In the genomic region with DNA sequence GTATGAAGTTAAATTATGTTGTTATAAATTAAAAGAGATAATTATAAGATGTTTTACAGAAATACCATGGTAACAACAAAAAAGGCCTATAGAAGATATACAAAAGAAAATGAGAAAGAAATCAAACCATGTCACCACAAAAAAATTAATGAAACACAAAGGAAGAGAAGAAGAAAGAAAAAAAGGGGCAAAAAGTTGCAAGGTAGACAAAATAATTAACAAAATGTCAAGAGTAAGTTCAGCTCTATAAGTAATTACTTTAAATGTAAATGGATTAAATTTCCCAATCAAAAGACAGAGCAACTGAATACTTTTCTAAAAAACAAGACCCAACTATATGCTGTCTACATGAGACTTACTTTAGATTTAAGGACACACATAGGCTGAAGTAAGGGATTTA, we compare ENCODE assay signal across 4 cellular contexts.
TF ChIP-seq lines count a peak whose summit lies in the region.

No MANE protein-coding gene starts in this region.

TF ChIP-seq in HepG2, 621 proteins besides CTCF, POLR2A, EP300 and RAD21:
- TF ChIP-seq ZNF773 (CRISPR knock-in tag; IDR thresholded peaks at IDR 0.05; ENCODE audit: borderline replicate concordance): no peak
- peak in 1 of 2 experiments; percentile 67; a peak in 3 of 4 replicates for TF ChIP-seq MAFK (conservative IDR thresholded peaks at IDR 0.05 in 1 of 2, IDR thresholded peaks at IDR 0.05 in 1 of 2; ENCODE audit: low read length in 2 of 2)
- no peak for TF ChIP-seq ZBTB7B (CRISPR knock-in tag; IDR thresholded peaks at IDR 0.05)
- TF ChIP-seq MAFF (IDR thresholded peaks at IDR 0.05; ENCODE audit: low read depth, low read length): peak; percentile 52; the same call in 1 of the 2 replicates
- no peak for TF ChIP-seq MAX (IDR thresholded peaks at IDR 0.05)
TF ChIP-seq in HepG2: peak in this region for 2.

TF ChIP-seq in A549, 52 proteins besides CTCF, POLR2A, EP300 and RAD21:
- TF ChIP-seq RNF2 (IDR thresholded peaks at IDR 0.05; ENCODE audit: borderline replicate concordance, low read depth) (no peak), MAFK (IDR thresholded peaks at IDR 0.05; ENCODE audit: partially characterized antibody) (peak; percentile 43)

TF ChIP-seq in IMR-90, 13 proteins besides CTCF, POLR2A, EP300 and RAD21:
- TF ChIP-seq MAFK (IDR thresholded peaks at IDR 0.05; ENCODE audit: low read depth, low read length): 0 out of 2 replicates have a peak, but pooled peaks have one; percentile 9
- TF ChIP-seq MAZ (IDR thresholded peaks at IDR 0.05; ENCODE audit: borderline replicate concordance, low read depth, low read length): no peak
- TF ChIP-seq FOS (IDR thresholded peaks at IDR 0.05; ENCODE audit: low read depth, low read length): no peak
- no peak for TF ChIP-seq USF2 (IDR thresholded peaks at IDR 0.05; ENCODE audit: low read depth, low read length)
- no peak for TF ChIP-seq CHD1 (IDR thresholded peaks at IDR 0.05; ENCODE audit: low read depth, low read length)

TF ChIP-seq in K562, 482 proteins besides CTCF, POLR2A, EP300 and RAD21:
- TF ChIP-seq ZNF316 (IDR thresholded peaks at IDR 0.05): peak; percentile 75
- no peak for TF ChIP-seq ZNF354B (CRISPR knock-in tag; IDR thresholded peaks at IDR 0.05)
- TF ChIP-seq PHF21A (IDR thresholded peaks at IDR 0.05; ENCODE audit: borderline replicate concordance, low read depth): no peak
- no peak for TF ChIP-seq IRF2 (CRISPR knock-in tag; IDR thresholded peaks at IDR 0.05)
- no peak for TF ChIP-seq MYC (IDR thresholded peaks at IDR 0.05; ENCODE audit: low read depth, low read length)
- TF ChIP-seq MYC (CRISPR knock-in tag; IDR thresholded peaks at IDR 0.05; ENCODE audit: borderline replicate concordance, low read depth): no peak
- TF ChIP-seq SP2 (IDR thresholded peaks at IDR 0.05; ENCODE audit: extremely low read depth, low read depth, low read length, poor library complexity, severe bottlenecking): no peak
- peak; percentile 50; the same call in 1 of the 2 replicates for TF ChIP-seq C11orf30 (IDR thresholded peaks at IDR 0.05; ENCODE audit: low read depth)
- no peak for TF ChIP-seq ZNF146 (CRISPR knock-in tag; IDR thresholded peaks at IDR 0.05; ENCODE audit: unreplicated experiment)
- TF ChIP-seq ZNF507 (tag; conservative IDR thresholded peaks at IDR 0.05): peak; percentile 55
- no peak for TF ChIP-seq SMARCC2 (IDR thresholded peaks at IDR 0.05; ENCODE audit: low read depth)
